In genomic region chr1:3074297-3074741, GRCh38 we compare ENCODE assay signal across 1 cellular context.
TF ChIP-seq lines count a peak whose summit lies in the region.

No MANE protein-coding gene starts in this region.

TF ChIP-seq in H1, 55 proteins besides CTCF, POLR2A, EP300 and RAD21:
- no peak for TF ChIP-seq FOSL1 (IDR thresholded peaks at IDR 0.05; ENCODE audit: insufficient read depth, low read depth, low read length)
- TF ChIP-seq RFX5 (IDR thresholded peaks at IDR 0.05; ENCODE audit: borderline replicate concordance, low read depth, low read length) = no peak
- no peak for TF ChIP-seq CTBP2 (IDR thresholded peaks at IDR 0.05; ENCODE audit: borderline replicate concordance, insufficient read depth, insufficient read length, low read length)
- TF ChIP-seq, protein P1, sequence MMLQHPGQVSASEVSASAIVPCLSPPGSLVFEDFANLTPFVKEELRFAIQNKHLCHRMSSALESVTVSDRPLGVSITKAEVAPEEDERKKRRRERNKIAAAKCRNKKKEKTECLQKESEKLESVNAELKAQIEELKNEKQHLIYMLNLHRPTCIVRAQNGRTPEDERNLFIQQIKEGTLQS (IDR thresholded peaks at IDR 0.05; ENCODE audit: insufficient read depth, low read depth, low read length) = no peak
- TF ChIP-seq E2F6 (IDR thresholded peaks at IDR 0.05) = no peak
- no peak for TF ChIP-seq HDAC2 (IDR thresholded peaks at IDR 0.05; ENCODE audit: borderline replicate concordance in 1 of 2, low read depth in 2 of 2, low read length in 2 of 2)
- TF ChIP-seq EGR1 (IDR thresholded peaks at IDR 0.05; ENCODE audit: borderline replicate concordance, low read depth, low read length) = no peak
- no peak for TF ChIP-seq ASH2L (IDR thresholded peaks at IDR 0.05; ENCODE audit: low read length)
- no peak for TF ChIP-seq JUND (IDR thresholded peaks at IDR 0.05; ENCODE audit: low read length)
- TF ChIP-seq, protein P2, sequence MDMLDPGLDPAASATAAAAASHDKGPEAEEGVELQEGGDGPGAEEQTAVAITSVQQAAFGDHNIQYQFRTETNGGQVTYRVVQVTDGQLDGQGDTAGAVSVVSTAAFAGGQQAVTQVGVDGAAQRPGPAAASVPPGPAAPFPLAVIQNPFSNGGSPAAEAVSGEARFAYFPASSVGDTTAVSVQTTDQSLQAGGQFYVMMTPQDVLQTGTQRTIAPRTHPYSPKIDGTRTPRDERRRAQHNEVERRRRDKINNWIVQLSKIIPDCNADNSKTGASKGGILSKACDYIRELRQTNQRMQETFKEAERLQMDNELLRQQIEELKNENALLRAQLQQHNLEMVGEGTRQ (IDR thresholded peaks at IDR 0.05; ENCODE audit: low read length) = no peak
- TF ChIP-seq HDAC6 (IDR thresholded peaks at IDR 0.05; ENCODE audit: low read depth, low read length) = no peak
- TF ChIP-seq, protein P3, sequence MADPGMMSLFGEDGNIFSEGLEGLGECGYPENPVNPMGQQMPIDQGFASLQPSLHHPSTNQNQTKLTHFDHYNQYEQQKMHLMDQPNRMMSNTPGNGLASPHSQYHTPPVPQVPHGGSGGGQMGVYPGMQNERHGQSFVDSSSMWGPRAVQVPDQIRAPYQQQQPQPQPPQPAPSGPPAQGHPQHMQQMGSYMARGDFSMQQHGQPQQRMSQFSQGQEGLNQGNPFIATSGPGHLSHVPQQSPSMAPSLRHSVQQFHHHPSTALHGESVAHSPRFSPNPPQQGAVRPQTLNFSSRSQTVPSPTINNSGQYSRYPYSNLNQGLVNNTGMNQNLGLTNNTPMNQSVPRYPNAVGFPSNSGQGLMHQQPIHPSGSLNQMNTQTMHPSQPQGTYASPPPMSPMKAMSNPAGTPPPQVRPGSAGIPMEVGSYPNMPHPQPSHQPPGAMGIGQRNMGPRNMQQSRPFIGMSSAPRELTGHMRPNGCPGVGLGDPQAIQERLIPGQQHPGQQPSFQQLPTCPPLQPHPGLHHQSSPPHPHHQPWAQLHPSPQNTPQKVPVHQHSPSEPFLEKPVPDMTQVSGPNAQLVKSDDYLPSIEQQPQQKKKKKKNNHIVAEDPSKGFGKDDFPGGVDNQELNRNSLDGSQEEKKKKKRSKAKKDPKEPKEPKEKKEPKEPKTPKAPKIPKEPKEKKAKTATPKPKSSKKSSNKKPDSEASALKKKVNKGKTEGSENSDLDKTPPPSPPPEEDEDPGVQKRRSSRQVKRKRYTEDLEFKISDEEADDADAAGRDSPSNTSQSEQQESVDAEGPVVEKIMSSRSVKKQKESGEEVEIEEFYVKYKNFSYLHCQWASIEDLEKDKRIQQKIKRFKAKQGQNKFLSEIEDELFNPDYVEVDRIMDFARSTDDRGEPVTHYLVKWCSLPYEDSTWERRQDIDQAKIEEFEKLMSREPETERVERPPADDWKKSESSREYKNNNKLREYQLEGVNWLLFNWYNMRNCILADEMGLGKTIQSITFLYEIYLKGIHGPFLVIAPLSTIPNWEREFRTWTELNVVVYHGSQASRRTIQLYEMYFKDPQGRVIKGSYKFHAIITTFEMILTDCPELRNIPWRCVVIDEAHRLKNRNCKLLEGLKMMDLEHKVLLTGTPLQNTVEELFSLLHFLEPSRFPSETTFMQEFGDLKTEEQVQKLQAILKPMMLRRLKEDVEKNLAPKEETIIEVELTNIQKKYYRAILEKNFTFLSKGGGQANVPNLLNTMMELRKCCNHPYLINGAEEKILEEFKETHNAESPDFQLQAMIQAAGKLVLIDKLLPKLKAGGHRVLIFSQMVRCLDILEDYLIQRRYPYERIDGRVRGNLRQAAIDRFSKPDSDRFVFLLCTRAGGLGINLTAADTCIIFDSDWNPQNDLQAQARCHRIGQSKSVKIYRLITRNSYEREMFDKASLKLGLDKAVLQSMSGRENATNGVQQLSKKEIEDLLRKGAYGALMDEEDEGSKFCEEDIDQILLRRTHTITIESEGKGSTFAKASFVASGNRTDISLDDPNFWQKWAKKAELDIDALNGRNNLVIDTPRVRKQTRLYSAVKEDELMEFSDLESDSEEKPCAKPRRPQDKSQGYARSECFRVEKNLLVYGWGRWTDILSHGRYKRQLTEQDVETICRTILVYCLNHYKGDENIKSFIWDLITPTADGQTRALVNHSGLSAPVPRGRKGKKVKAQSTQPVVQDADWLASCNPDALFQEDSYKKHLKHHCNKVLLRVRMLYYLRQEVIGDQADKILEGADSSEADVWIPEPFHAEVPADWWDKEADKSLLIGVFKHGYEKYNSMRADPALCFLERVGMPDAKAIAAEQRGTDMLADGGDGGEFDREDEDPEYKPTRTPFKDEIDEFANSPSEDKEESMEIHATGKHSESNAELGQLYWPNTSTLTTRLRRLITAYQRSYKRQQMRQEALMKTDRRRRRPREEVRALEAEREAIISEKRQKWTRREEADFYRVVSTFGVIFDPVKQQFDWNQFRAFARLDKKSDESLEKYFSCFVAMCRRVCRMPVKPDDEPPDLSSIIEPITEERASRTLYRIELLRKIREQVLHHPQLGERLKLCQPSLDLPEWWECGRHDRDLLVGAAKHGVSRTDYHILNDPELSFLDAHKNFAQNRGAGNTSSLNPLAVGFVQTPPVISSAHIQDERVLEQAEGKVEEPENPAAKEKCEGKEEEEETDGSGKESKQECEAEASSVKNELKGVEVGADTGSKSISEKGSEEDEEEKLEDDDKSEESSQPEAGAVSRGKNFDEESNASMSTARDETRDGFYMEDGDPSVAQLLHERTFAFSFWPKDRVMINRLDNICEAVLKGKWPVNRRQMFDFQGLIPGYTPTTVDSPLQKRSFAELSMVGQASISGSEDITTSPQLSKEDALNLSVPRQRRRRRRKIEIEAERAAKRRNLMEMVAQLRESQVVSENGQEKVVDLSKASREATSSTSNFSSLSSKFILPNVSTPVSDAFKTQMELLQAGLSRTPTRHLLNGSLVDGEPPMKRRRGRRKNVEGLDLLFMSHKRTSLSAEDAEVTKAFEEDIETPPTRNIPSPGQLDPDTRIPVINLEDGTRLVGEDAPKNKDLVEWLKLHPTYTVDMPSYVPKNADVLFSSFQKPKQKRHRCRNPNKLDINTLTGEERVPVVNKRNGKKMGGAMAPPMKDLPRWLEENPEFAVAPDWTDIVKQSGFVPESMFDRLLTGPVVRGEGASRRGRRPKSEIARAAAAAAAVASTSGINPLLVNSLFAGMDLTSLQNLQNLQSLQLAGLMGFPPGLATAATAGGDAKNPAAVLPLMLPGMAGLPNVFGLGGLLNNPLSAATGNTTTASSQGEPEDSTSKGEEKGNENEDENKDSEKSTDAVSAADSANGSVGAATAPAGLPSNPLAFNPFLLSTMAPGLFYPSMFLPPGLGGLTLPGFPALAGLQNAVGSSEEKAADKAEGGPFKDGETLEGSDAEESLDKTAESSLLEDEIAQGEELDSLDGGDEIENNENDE (IDR thresholded peaks at IDR 0.05; ENCODE audit: insufficient replicate concordance, low read length) = no peak
- TF ChIP-seq SIN3A (conservative IDR thresholded peaks at IDR 0.05 in 1 of 2, IDR thresholded peaks at IDR 0.05 in 1 of 2; ENCODE audit: low read depth in 1 of 2, low read length in 2 of 2) = no peak
- TF ChIP-seq, protein P4, sequence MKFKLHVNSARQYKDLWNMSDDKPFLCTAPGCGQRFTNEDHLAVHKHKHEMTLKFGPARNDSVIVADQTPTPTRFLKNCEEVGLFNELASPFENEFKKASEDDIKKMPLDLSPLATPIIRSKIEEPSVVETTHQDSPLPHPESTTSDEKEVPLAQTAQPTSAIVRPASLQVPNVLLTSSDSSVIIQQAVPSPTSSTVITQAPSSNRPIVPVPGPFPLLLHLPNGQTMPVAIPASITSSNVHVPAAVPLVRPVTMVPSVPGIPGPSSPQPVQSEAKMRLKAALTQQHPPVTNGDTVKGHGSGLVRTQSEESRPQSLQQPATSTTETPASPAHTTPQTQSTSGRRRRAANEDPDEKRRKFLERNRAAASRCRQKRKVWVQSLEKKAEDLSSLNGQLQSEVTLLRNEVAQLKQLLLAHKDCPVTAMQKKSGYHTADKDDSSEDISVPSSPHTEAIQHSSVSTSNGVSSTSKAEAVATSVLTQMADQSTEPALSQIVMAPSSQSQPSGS (IDR thresholded peaks at IDR 0.05; ENCODE audit: low read length) = no peak
- TF ChIP-seq TAF1 (IDR thresholded peaks at IDR 0.05; ENCODE audit: low read depth, low read length) = no peak
TF ChIP-seq in H1: peak in this region for 0.
